1 cellular context compared by ENCODE assay signal in genomic region chr3:24521306-24522154, GRCh38.
TF ChIP-seq lines count a peak whose summit lies in the region.

No MANE protein-coding gene starts in this region.

TF ChIP-seq in HEK293, 187 proteins besides CTCF, POLR2A, EP300 and RAD21 (continued from another document):
- peak; percentile 71 for TF ChIP-seq ZNF692 (tag by site-specific recombination; IDR thresholded peaks at IDR 0.05)
- TF ChIP-seq ZNF777 (tag by site-specific recombination; IDR thresholded peaks at IDR 0.05; ENCODE audit: borderline replicate concordance) = peak; percentile 49; the same call in 1 of the 2 replicates
- TF ChIP-seq, protein P1, sequence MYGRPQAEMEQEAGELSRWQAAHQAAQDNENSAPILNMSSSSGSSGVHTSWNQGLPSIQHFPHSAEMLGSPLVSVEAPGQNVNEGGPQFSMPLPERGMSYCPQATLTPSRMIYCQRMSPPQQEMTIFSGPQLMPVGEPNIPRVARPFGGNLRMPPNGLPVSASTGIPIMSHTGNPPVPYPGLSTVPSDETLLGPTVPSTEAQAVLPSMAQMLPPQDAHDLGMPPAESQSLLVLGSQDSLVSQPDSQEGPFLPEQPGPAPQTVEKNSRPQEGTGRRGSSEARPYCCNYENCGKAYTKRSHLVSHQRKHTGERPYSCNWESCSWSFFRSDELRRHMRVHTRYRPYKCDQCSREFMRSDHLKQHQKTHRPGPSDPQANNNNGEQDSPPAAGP (tag by site-specific recombination; IDR thresholded peaks at IDR 0.05) = 0 out of 2 replicates have a peak, but pooled peaks have one; percentile 20
- TF ChIP-seq KLF10 (tag by site-specific recombination; IDR thresholded peaks at IDR 0.05) = 0 out of 2 replicates have a peak, but pooled peaks have one; percentile 32
- TF ChIP-seq ZBTB20 (tag by site-specific recombination; IDR thresholded peaks at IDR 0.05) = peak; percentile 89
- peak; percentile 73; the same call in 1 of the 2 replicates for TF ChIP-seq ZNF660 (tag by site-specific recombination; IDR thresholded peaks at IDR 0.05)
- no peak for TF ChIP-seq ZNF658 (tag by site-specific recombination; IDR thresholded peaks at IDR 0.05)
- no peak for TF ChIP-seq ZNF549 (tag by site-specific recombination; IDR thresholded peaks at IDR 0.05)
- TF ChIP-seq INSM2 (tag by site-specific recombination; IDR thresholded peaks at IDR 0.05) = 0 out of 2 replicates have a peak, but pooled peaks have one; percentile 12
- TF ChIP-seq ZNF433 (tag by site-specific recombination; IDR thresholded peaks at IDR 0.05; ENCODE audit: low read depth) = no peak
- TF ChIP-seq, protein P2, sequence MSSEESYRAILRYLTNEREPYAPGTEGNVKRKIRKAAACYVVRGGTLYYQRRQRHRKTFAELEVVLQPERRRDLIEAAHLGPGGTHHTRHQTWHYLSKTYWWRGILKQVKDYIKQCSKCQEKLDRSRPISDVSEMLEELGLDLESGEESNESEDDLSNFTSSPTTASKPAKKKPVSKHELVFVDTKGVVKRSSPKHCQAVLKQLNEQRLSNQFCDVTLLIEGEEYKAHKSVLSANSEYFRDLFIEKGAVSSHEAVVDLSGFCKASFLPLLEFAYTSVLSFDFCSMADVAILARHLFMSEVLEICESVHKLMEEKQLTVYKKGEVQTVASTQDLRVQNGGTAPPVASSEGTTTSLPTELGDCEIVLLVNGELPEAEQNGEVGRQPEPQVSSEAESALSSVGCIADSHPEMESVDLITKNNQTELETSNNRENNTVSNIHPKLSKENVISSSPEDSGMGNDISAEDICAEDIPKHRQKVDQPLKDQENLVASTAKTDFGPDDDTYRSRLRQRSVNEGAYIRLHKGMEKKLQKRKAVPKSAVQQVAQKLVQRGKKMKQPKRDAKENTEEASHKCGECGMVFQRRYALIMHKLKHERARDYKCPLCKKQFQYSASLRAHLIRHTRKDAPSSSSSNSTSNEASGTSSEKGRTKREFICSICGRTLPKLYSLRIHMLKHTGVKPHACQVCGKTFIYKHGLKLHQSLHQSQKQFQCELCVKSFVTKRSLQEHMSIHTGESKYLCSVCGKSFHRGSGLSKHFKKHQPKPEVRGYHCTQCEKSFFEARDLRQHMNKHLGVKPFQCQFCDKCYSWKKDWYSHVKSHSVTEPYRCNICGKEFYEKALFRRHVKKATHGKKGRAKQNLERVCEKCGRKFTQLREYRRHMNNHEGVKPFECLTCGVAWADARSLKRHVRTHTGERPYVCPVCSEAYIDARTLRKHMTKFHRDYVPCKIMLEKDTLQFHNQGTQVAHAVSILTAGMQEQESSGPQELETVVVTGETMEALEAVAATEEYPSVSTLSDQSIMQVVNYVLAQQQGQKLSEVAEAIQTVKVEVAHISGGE (tag by site-specific recombination; conservative IDR thresholded peaks at IDR 0.05; ENCODE audit: low read depth) = peak; percentile 26; the same call in 1 of the 2 replicates
- TF ChIP-seq ZNF10 (tag by site-specific recombination; IDR thresholded peaks at IDR 0.05) = 0 out of 2 replicates have a peak, but pooled peaks have one; percentile 9
- peak; percentile 71; the same call in 1 of the 2 replicates for TF ChIP-seq ZXDB (tag by site-specific recombination; IDR thresholded peaks at IDR 0.05)
- TF ChIP-seq ZBTB8A (tag by site-specific recombination; IDR thresholded peaks at IDR 0.05) = peak; percentile 82; the same call in 1 of the 2 replicates
- peak; percentile 90 for TF ChIP-seq ZNF335 (tag by site-specific recombination; conservative IDR thresholded peaks at IDR 0.05)
- no peak for TF ChIP-seq ZNF23 (tag by site-specific recombination; IDR thresholded peaks at IDR 0.05; ENCODE audit: borderline replicate concordance)
- TF ChIP-seq ZNF596 (tag by site-specific recombination; IDR thresholded peaks at IDR 0.05) = 0 out of 2 replicates have a peak, but pooled peaks have one; percentile 48
- peak; percentile 22; the same call in 1 of the 2 replicates for TF ChIP-seq ZNF76 (tag by site-specific recombination; IDR thresholded peaks at IDR 0.05; ENCODE audit: borderline replicate concordance, low read depth)
- TF ChIP-seq ZNF544 (tag by site-specific recombination; IDR thresholded peaks at IDR 0.05) = no peak
- TF ChIP-seq ZEB2 (tag by site-specific recombination; IDR thresholded peaks at IDR 0.05) = peak; percentile 17; the same call in 1 of the 2 replicates
- TF ChIP-seq, protein P3, sequence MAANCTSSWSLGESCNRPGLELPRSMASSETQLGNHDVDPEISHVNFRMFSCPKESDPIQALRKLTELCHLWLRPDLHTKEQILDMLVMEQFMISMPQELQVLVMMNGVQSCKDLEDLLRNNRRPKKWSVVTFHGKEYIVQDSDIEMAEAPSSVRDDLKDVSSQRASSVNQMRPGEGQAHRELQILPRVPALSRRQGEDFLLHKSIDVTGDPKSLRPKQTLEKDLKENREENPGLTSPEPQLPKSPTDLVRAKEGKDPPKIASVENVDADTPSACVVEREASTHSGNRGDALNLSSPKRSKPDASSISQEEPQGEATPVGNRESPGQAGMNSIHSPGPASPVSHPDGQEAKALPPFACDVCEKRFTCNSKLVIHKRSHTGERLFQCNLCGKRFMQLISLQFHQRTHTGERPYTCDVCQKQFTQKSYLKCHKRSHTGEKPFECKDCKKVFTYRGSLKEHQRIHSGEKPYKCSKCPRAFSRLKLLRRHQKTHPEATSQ (tag by site-specific recombination; IDR thresholded peaks at IDR 0.05) = no peak
- TF ChIP-seq, protein P4, sequence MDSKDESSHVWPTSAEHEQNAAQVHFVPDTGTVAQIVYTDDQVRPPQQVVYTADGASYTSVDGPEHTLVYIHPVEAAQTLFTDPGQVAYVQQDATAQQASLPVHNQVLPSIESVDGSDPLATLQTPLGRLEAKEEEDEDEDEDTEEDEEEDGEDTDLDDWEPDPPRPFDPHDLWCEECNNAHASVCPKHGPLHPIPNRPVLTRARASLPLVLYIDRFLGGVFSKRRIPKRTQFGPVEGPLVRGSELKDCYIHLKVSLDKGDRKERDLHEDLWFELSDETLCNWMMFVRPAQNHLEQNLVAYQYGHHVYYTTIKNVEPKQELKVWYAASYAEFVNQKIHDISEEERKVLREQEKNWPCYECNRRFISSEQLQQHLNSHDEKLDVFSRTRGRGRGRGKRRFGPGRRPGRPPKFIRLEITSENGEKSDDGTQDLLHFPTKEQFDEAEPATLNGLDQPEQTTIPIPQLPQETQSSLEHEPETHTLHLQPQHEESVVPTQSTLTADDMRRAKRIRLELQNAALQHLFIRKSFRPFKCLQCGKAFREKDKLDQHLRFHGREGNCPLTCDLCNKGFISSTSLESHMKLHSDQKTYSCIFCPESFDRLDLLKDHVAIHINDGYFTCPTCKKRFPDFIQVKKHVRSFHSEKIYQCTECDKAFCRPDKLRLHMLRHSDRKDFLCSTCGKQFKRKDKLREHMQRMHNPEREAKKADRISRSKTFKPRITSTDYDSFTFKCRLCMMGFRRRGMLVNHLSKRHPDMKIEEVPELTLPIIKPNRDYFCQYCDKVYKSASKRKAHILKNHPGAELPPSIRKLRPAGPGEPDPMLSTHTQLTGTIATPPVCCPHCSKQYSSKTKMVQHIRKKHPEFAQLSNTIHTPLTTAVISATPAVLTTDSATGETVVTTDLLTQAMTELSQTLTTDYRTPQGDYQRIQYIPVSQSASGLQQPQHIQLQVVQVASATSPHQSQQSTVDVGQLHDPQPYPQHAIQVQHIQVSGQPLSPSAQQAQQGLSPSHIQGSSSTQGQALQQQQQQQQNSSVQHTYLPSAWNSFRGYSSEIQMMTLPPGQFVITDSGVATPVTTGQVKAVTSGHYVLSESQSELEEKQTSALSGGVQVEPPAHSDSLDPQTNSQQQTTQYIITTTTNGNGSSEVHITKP (tag by site-specific recombination; IDR thresholded peaks at IDR 0.05) = peak; percentile 13
